In genomic region chrX:53481093-53481492, GRCh38 we compare ENCODE assay signal across 10 cellular contexts. TPM values are rescaled to one million over a fixed set of nuclear protein-coding genes. Genes with fewer than 3 reads are reported as not detected.
DNase-seq lines count a peak whose midpoint lies in the region; ATAC-seq and TF ChIP-seq lines count a peak whose summit lies in the region.
"Had no signal": no experiment of that assay in that cellular context is flagged by ENCODE, and none has a peak within 500 bp of the region (broad histone marks: within the 10 kb centered on the region; RNA-seq: fewer than 3 reads in every experiment).

No MANE protein-coding gene starts in this region.

- H3K27ac Mint-ChIP-seq in activated CD8-positive, alpha-beta memory T cell treated with anti-CD3 and anti-CD28 coated beads, Interleukin-2, amount 10 ng/mL, durations not matched to agents 7 days and 5 days = no peak overlapping the region
- H3K27ac Mint-ChIP-seq in activated naive CD8-positive, alpha-beta T cell treated with anti-CD3 and anti-CD28 coated beads for 36 hours = no peak overlapping the region
- H3K27ac Mint-ChIP-seq in osteocyte (ENCODE audit: unreplicated experiment) (no peak overlapping the region), T-helper 17 cell (no peak overlapping the region)

- H3K36me3 Mint-ChIP-seq in activated CD8-positive, alpha-beta memory T cell treated with anti-CD3 and anti-CD28 coated beads, Interleukin-2, amount 10 ng/mL, durations not matched to agents 7 days and 5 days = no peaks in the 10 kb centered on the region
- no peaks in the 10 kb centered on the region for H3K36me3 Mint-ChIP-seq in activated naive CD8-positive, alpha-beta T cell treated with anti-CD3 and anti-CD28 coated beads for 36 hours
- H3K36me3 Mint-ChIP-seq in osteocyte (ENCODE audit: unreplicated experiment) = no peaks in the 10 kb centered on the region
- no peaks in the 10 kb centered on the region for H3K36me3 Mint-ChIP-seq in T-helper 17 cell (ENCODE audit: low read depth)

- no peaks in the 10 kb centered on the region for H3K4me1 Mint-ChIP-seq in activated CD8-positive, alpha-beta memory T cell treated with anti-CD3 and anti-CD28 coated beads, Interleukin-2, amount 10 ng/mL, durations not matched to agents 7 days and 5 days
- H3K4me1 Mint-ChIP-seq in activated naive CD8-positive, alpha-beta T cell treated with anti-CD3 and anti-CD28 coated beads for 36 hours = no peaks in the 10 kb centered on the region
- H3K4me1 Mint-ChIP-seq in osteocyte (ENCODE audit: unreplicated experiment) (no peaks in the 10 kb centered on the region), T-helper 17 cell (no peaks in the 10 kb centered on the region)

- peak overlapping the region; percentile 36; the same call in 1 of the 2 replicates for H3K4me2 ChIP-seq in KMS-11

- DNase-seq in activated CD8-positive, alpha-beta memory T cell treated with anti-CD3 and anti-CD28 coated beads, Interleukin-2, amount 10 ng/mL, durations not matched to agents 7 days and 5 days = peak; percentile 39
- no peak for DNase-seq in activated CD8-positive, alpha-beta memory T cell treated with anti-CD3 and anti-CD28 coated beads, Interleukin-2, amount 50 U/mL, for 4 hours
- DNase-seq in activated naive CD8-positive, alpha-beta T cell treated with anti-CD3 and anti-CD28 coated beads for 36 hours = peak; percentile 5
- DNase-seq in osteocyte (ENCODE audit: extremely low spot score, unreplicated experiment) (no peak), T-helper 17 cell (no peak), cortex of kidney (lab: John Stamatoyannopoulos, UW) (no peak)
- DNase-seq: NCI-H1930, posterior cingulate gyrus had no signal

- peak overlapping the region; percentile 39; the same call in 1 of the 2 replicates for H2AFZ ChIP-seq in KMS-11 (ENCODE audit: low read depth)

- H3K4me3 Mint-ChIP-seq in activated CD8-positive, alpha-beta memory T cell treated with anti-CD3 and anti-CD28 coated beads, Interleukin-2, amount 10 ng/mL, durations not matched to agents 7 days and 5 days = no peak overlapping the region
- H3K4me3 Mint-ChIP-seq in activated naive CD8-positive, alpha-beta T cell treated with anti-CD3 and anti-CD28 coated beads for 36 hours = no peak overlapping the region
- H3K4me3 Mint-ChIP-seq in osteocyte (ENCODE audit: unreplicated experiment) (no peak overlapping the region), T-helper 17 cell (no peak overlapping the region)

- H3K9me3 Mint-ChIP-seq in activated CD8-positive, alpha-beta memory T cell treated with anti-CD3 and anti-CD28 coated beads, Interleukin-2, amount 10 ng/mL, durations not matched to agents 7 days and 5 days (ENCODE audit: low read depth) = no peaks in the 10 kb centered on the region
- no peaks in the 10 kb centered on the region for H3K9me3 Mint-ChIP-seq in activated naive CD8-positive, alpha-beta T cell treated with anti-CD3 and anti-CD28 coated beads for 36 hours
- no peaks in the 10 kb centered on the region for H3K9me3 Mint-ChIP-seq in osteocyte (ENCODE audit: unreplicated experiment)

- no peaks in the 10 kb centered on the region for H3K9me3 ChIP-seq in T-helper 17 cell (ENCODE audit: control insufficient read depth, low read length, poor library complexity, severe bottlenecking)

- TF ChIP-seq CTCF in KMS-11 (conservative IDR thresholded peaks at IDR 0.05; ENCODE audit: low read depth, low read length) (peak; percentile 54), osteocyte (IDR thresholded peaks at IDR 0.05) (peak; percentile 17)

- H3K27ac ChIP-seq in KMS-11 = no peak overlapping the region

- no peaks in the 10 kb centered on the region for H3K79me2 ChIP-seq in KMS-11 (ENCODE audit: insufficient read depth, low read depth)

- H3K4me3 ChIP-seq in KMS-11 (IDR thresholded peaks at IDR 0.05; ENCODE audit: insufficient read depth, low read depth, low read length) = no peak overlapping the region

- no peak for ATAC-seq in activated CD8-positive, alpha-beta memory T cell treated with anti-CD3 and anti-CD28 coated beads, Interleukin-2, amount 10 ng/mL, durations not matched to agents 7 days and 5 days
- ATAC-seq in GM18909 (IDR thresholded peaks at IDR 0.05; ENCODE audit: poor library complexity, unreplicated experiment) (no peak), T-helper 17 cell (no peak)

- H3K27me3 ChIP-seq in KMS-11 (ENCODE audit: insufficient read depth, low read depth) = no peaks in the 10 kb centered on the region

- H3K36me3 ChIP-seq in KMS-11 (ENCODE audit: insufficient read depth) = no peaks in the 10 kb centered on the region

- CTCF ChIA-PET in activated CD8-positive, alpha-beta memory T cell treated with anti-CD3 and anti-CD28 coated beads, Interleukin-2, amount 10 ng/mL, durations not matched to agents 7 days and 5 days (lab: Charles Lee) = interaction anchor here (1.3 to 3.0 kb wide), 8 partner anchors 16 to 232 kb away, joined by 3 to 40 read pairs (median 7); no protein-coding TSS in a partner anchor

- H3K27me3 Mint-ChIP-seq in activated CD8-positive, alpha-beta memory T cell treated with anti-CD3 and anti-CD28 coated beads, Interleukin-2, amount 10 ng/mL, durations not matched to agents 7 days and 5 days = peaks cover 5% of the 10 kb centered on the region
- peaks cover 6% of the 10 kb centered on the region for H3K27me3 Mint-ChIP-seq in activated naive CD8-positive, alpha-beta T cell treated with anti-CD3 and anti-CD28 coated beads for 36 hours
- H3K27me3 Mint-ChIP-seq in osteocyte (ENCODE audit: unreplicated experiment) (no peaks in the 10 kb centered on the region), T-helper 17 cell (peaks cover 11% of the 10 kb centered on the region)

- H4K20me1 ChIP-seq in KMS-11 (ENCODE audit: insufficient read depth) = no peaks in the 10 kb centered on the region

- no peak overlapping the region for H3K9ac ChIP-seq in KMS-11

- no peaks in the 10 kb centered on the region for H3K4me1 ChIP-seq in KMS-11 (ENCODE audit: low read depth, poor library complexity, severe bottlenecking)

RNA-seq across cellular contexts. Expression of gene HSD17B10, which starts 46.9 kb away (rescaled TPM):
- total RNA-seq in activated CD8-positive, alpha-beta memory T cell treated with anti-CD3 and anti-CD28 coated beads, Interleukin-2, amount 10 ng/mL, durations not matched to agents 7 days and 5 days = 100 to 1,000 TPM; 111 to 147 TPM
- 100 to 1,000 TPM; 135 to 145 TPM for total RNA-seq in activated naive CD8-positive, alpha-beta T cell treated with anti-CD3 and anti-CD28 coated beads for 36 hours
- 85.9 and 87.1 TPM in 2 replicates for total RNA-seq in osteocyte
- total RNA-seq in T-helper 17 cell = 10 to 100 TPM; 41.0 to 43.4 TPM

RNA-seq across cellular contexts. Expression of gene RIBC1, which starts 58.4 kb away (rescaled TPM):
- 1 to 10 TPM in 1 of 2 experiments, under 1 TPM in 1; 0.61 to 1.1 TPM for total RNA-seq in activated CD8-positive, alpha-beta memory T cell treated with anti-CD3 and anti-CD28 coated beads, Interleukin-2, amount 10 ng/mL, durations not matched to agents 7 days and 5 days
- 1 to 10 TPM; 1.1 TPM for total RNA-seq in activated naive CD8-positive, alpha-beta T cell treated with anti-CD3 and anti-CD28 coated beads for 36 hours
- 0.47 and 0.59 TPM in 2 replicates for total RNA-seq in osteocyte
- total RNA-seq in T-helper 17 cell = 1 to 10 TPM; 1.5 to 1.6 TPM

RNA-seq across cellular contexts. Expression of gene SMC1A, which starts 58.6 kb away (rescaled TPM):
- total RNA-seq in activated CD8-positive, alpha-beta memory T cell treated with anti-CD3 and anti-CD28 coated beads, Interleukin-2, amount 10 ng/mL, durations not matched to agents 7 days and 5 days = 100 to 1,000 TPM; 159 to 171 TPM
- total RNA-seq in activated naive CD8-positive, alpha-beta T cell treated with anti-CD3 and anti-CD28 coated beads for 36 hours = 100 to 1,000 TPM; 154 to 161 TPM
- 56.7 and 63.8 TPM in 2 replicates for total RNA-seq in osteocyte
- 10 to 100 TPM; 43.4 to 47.6 TPM for total RNA-seq in T-helper 17 cell

Comparison
In these comparisons a context has a peak if more than half of its experiments do, and no peak if none do; other contexts are left out.
1. DNase-seq: peak in activated CD8-positive, alpha-beta memory T cell treated with anti-CD3 and anti-CD28 coated beads, Interleukin-2, amount 10 ng/mL, durations not matched to agents 7 days and 5 days (single experiment) and activated naive CD8-positive, alpha-beta T cell treated with anti-CD3 and anti-CD28 coated beads for 36 hours (single experiment); none in activated CD8-positive, alpha-beta memory T cell treated with anti-CD3 and anti-CD28 coated beads, Interleukin-2, amount 50 U/mL, for 4 hours (single experiment), osteocyte (single experiment), T-helper 17 cell (0 of 3) and cortex of kidney (single experiment).